ENCODE assay signal across 8 cellular contexts in genomic region chr2:26770986-26771586, GRCh38. TPM values are rescaled to one million over a fixed set of nuclear protein-coding genes. Genes with fewer than 3 reads are reported as not detected.
DNase-seq lines count a peak whose midpoint lies in the region; ATAC-seq and TF ChIP-seq lines count a peak whose summit lies in the region.

No MANE protein-coding gene starts in this region.

- TF ChIP-seq CTCF in CD8-positive, alpha-beta T cell (IDR thresholded peaks at IDR 0.05) = no peak
- peak in 4 of 6 experiments; percentile 10 to 33 (median 20) for TF ChIP-seq CTCF in adrenal gland (IDR thresholded peaks at IDR 0.05)
- TF ChIP-seq CTCF in cardiac muscle cell (IDR thresholded peaks at IDR 0.05; ENCODE audit: low read depth, low read length) = peak; percentile 48
- TF ChIP-seq CTCF in retinal pigment epithelial cell (conservative IDR thresholded peaks at IDR 0.05; ENCODE audit: low read depth, low read length) = peak; percentile 62

- H3K9me3 ChIP-seq in CD8-positive, alpha-beta T cell (ENCODE audit: low read length) = no peaks in the 10 kb centered on the region
- H3K9me3 ChIP-seq in adrenal gland (replicated peaks in 1 of 3) = no peaks in the 10 kb centered on the region
- H3K9me3 ChIP-seq in cardiac muscle cell (ENCODE audit: low read depth) = no peaks in the 10 kb centered on the region

- H3K36me3 Mint-ChIP-seq in CD8-positive, alpha-beta T cell = peaks cover 33% of the 10 kb centered on the region

- no peaks in the 10 kb centered on the region for H3K9me3 Mint-ChIP-seq in CD8-positive, alpha-beta T cell

- H3K4me3 Mint-ChIP-seq in CD8-positive, alpha-beta T cell = no peak overlapping the region

- H3K36me3 ChIP-seq in CD8-positive, alpha-beta T cell (ENCODE audit: insufficient read depth, low read length) = peaks cover 12% of the 10 kb centered on the region
- H3K36me3 ChIP-seq in adrenal gland (replicated peaks in 1 of 2) = peaks cover 0 to 25% of the 10 kb centered on the region in 2 donors
- peaks cover 2% of the 10 kb centered on the region for H3K36me3 ChIP-seq in cardiac muscle cell

- H3K27me3 ChIP-seq in CD8-positive, alpha-beta T cell (ENCODE audit: insufficient read depth, low read length) = no peaks in the 10 kb centered on the region
- H3K27me3 ChIP-seq in adrenal gland (no peaks in the 10 kb centered on the region), cardiac muscle cell (no peaks in the 10 kb centered on the region)

- intact Hi-C loops in CD8-positive, alpha-beta T cell (cut with DNase I, micrococcal nuclease) = no loop called here
- intact Hi-C loops in adrenal gland (cut with DNase I) = no loop called here

- peaks cover 41% of the 10 kb centered on the region for H3K4me1 ChIP-seq in CD8-positive, alpha-beta T cell (ENCODE audit: insufficient read depth, low read length)
- H3K4me1 ChIP-seq in adrenal gland (replicated peaks in 1 of 2) (peaks cover 37 to 71% of the 10 kb centered on the region in 2 donors), cardiac muscle cell (ENCODE audit: low read depth) (no peaks in the 10 kb centered on the region)

- no peak overlapping the region for H3K4me3 ChIP-seq in CD8-positive, alpha-beta T cell (ENCODE audit: low read depth, low read length)
- H3K4me3 ChIP-seq in adrenal gland (no peak overlapping the region), cardiac muscle cell (no peak overlapping the region), retinal pigment epithelial cell (ENCODE audit: low read length) (no peak overlapping the region)

- 71 to 80% (median 76%) methylated on average over 3 to 6 of the region's 6 CpGs for WGBS in adrenal gland, 4 donors

- peaks cover 57% of the 10 kb centered on the region for H3K4me1 Mint-ChIP-seq in CD8-positive, alpha-beta T cell (ENCODE audit: low read depth)

- no peak for TF ChIP-seq POLR2A in adrenal gland (IDR thresholded peaks at IDR 0.05)

- H3K27ac Mint-ChIP-seq in CD8-positive, alpha-beta T cell = peak overlapping the region; percentile 97

- ATAC-seq in CD8-positive, alpha-beta T cell = no peak
- no peak for ATAC-seq in GM18868 (IDR thresholded peaks at IDR 0.05; ENCODE audit: unreplicated experiment)

- H3K27me3 Mint-ChIP-seq in CD8-positive, alpha-beta T cell (ENCODE audit: low read depth) = no peaks in the 10 kb centered on the region

- CTCF ChIA-PET in CD8-positive, alpha-beta T cell (lab: Charles Lee) = no interaction called here

- peak in 2 of 7 experiments; percentile 34 for DNase-seq in CD8-positive, alpha-beta T cell
- peak; percentile 42 for DNase-seq in LoVo (ENCODE audit: low spot score)
- DNase-seq in adrenal gland = peak; percentile 89 to 98 (median 96)
- peak in 1 of 2 donors; percentile 94 for DNase-seq in cardiac muscle cell (ENCODE audit: low read depth in 1 of 2, low spot score in 1 of 2)
- DNase-seq in retinal pigment epithelial cell (ENCODE audit: low read depth) = no peak
- DNase-seq in T-helper 9 cell = no peak
- DNase-seq in retina = no peak

- no peak overlapping the region for H3K27ac ChIP-seq in CD8-positive, alpha-beta T cell (ENCODE audit: low read depth, low read length)
- H3K27ac ChIP-seq in adrenal gland = peak overlapping the region; percentile 10 to 84 (median 73)
- H3K27ac ChIP-seq in cardiac muscle cell = no peak overlapping the region

- POLR2A ChIA-PET in CD8-positive, alpha-beta T cell (lab: Charles Lee) = no interaction called here

RNA-seq across cellular contexts. Expression of gene SLC35F6, which starts 7.0 kb away (rescaled TPM):
- total RNA-seq in CD8-positive, alpha-beta T cell = 10 to 100 TPM; 30.4 to 30.7 TPM
- total RNA-seq in adrenal gland = 10 to 100 TPM; 51.0 to 92.4 (median 68.3) TPM
- 10 to 100 TPM; 20.0 to 49.8 (median 23.7) TPM for polyA plus RNA-seq in adrenal gland
- total RNA-seq in cardiac muscle cell = 11.2 and 21.4 TPM in 2 replicates
- polyA plus RNA-seq in cardiac muscle cell = 4.2 and 7.2 TPM in 2 replicates

RNA-seq across cellular contexts. Expression of gene CENPA, which starts 14.8 kb away (rescaled TPM):
- under 1 TPM; 0.39 to 0.62 TPM for total RNA-seq in CD8-positive, alpha-beta T cell
- total RNA-seq in adrenal gland (1 to 10 TPM in 1 of 8 donors, under 1 TPM in 3, not detected in 4; 0.49 to 1.3 (median 0.83) TPM), cardiac muscle cell (1.9 and 18.6 TPM in 2 replicates)
- polyA plus RNA-seq in adrenal gland (1 to 10 TPM in 1 of 3 donors, under 1 TPM in 2; 0.20 to 1.1 (median 0.56) TPM), cardiac muscle cell (5.1 and 51.8 TPM in 2 replicates)

Comparison
In these comparisons a context has a peak if more than half of its experiments do, and no peak if none do; other contexts are left out.
1. DNase-seq: peak in LoVo (single experiment) and adrenal gland (7 of 7); none in retinal pigment epithelial cell (single experiment), T-helper 9 cell (single experiment) and retina (single experiment).
2. H3K27ac ChIP-seq: peak in adrenal gland (5 of 5); none in CD8-positive, alpha-beta T cell (single experiment) and cardiac muscle cell (single experiment).